19 cellular contexts compared by ENCODE assay signal in the genomic region with DNA sequence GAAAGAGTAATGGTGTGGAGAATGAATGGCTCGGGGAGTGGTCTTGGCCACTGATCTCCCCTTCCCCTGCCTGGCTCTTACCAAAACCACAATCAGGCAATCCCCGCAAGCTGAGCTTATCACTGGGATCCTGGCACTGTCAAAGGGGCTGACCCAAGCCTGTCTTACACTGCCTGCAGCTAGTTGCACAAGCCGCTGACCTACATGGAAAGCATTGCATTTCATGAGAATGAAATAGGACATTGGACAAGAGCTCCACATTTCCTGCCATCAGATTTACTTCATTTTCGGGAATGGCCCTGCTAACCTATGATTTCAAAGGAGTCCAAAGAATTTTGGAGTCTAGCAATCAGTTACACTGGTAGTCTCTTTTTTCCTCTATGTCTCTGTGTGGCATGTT.
DNase-seq lines count a peak whose midpoint lies in the region; ATAC-seq and TF ChIP-seq lines count a peak whose summit lies in the region.
"Had no signal": no experiment of that assay in that cellular context is flagged by ENCODE, and none has a peak within 500 bp of the region (broad histone marks: within the 10 kb centered on the region; RNA-seq: fewer than 3 reads in every experiment).

No MANE protein-coding gene starts in this region.

- H3K27me3 ChIP-seq in thyroid gland = no peaks in the 10 kb centered on the region

- 81 to 84% methylated on average over 4 of the region's 4 CpGs for WGBS in thyroid gland, 2 donors

- ATAC-seq in left cardiac atrium = peak in 1 of 2 donors; percentile 87
- ATAC-seq in mucosa of descending colon = peak; percentile 22
- ATAC-seq in HG03460 (IDR thresholded peaks at IDR 0.05; ENCODE audit: unreplicated experiment) = no peak

- TF ChIP-seq POLR2A in thyroid gland (IDR thresholded peaks at IDR 0.05) = no peak

- no peak overlapping the region for H3K27ac ChIP-seq in thyroid gland
- H3K27ac ChIP-seq: RWPE1 had no signal

- TF ChIP-seq CTCF in mucosa of descending colon (IDR thresholded peaks at IDR 0.05) (no peak), thyroid gland (IDR thresholded peaks at IDR 0.05) (no peak)

- DNase-seq in OCI-M1 (lab: John Stamatoyannopoulos, UW) = peak; percentile 26
- DNase-seq in left cardiac atrium = peak; percentile 39
- no peak for DNase-seq in mucosa of descending colon
- peak; percentile 5 to 20 for DNase-seq in thyroid gland
- DNase-seq in EL = no peak
- DNase-seq in activated effector memory CD4-positive, alpha-beta T cell treated with anti-CD3 and anti-CD28 coated beads, Interleukin-2, amount 50 U/mL, for 16 hours = no peak
- DNase-seq: BE2C; Calu3; CD4-positive, alpha-beta memory T cell; DMS53; Kasumi-1; NCI-H1417; NCI-H2029; NCI-H2171; NCI-H774; PC-3 had no signal

- H3K4me3 ChIP-seq in mucosa of descending colon (no peak overlapping the region), thyroid gland (replicated peaks in 1 of 3) (no peak overlapping the region)
- H3K4me3 ChIP-seq: HAP-1 had no signal

- H3K36me3 ChIP-seq in mucosa of descending colon (ENCODE audit: low read depth) (no peaks in the 10 kb centered on the region), thyroid gland (no peaks in the 10 kb centered on the region)
- H3K36me3 ChIP-seq: BE2C, HAP-1 had no signal

- H3K9me3 ChIP-seq in mucosa of descending colon (no peaks in the 10 kb centered on the region), thyroid gland (no peaks in the 10 kb centered on the region)
- H3K9me3 ChIP-seq: BE2C, HAP-1 had no signal

- H3K4me1 ChIP-seq in mucosa of descending colon (ENCODE audit: low read depth) (no peaks in the 10 kb centered on the region), thyroid gland (no peaks in the 10 kb centered on the region)
- H3K4me1 ChIP-seq: BE2C, HAP-1 had no signal

- intact Hi-C loops in left cardiac atrium (cut with DNase I) = no loop called here
- intact Hi-C loops in mucosa of descending colon (cut with DNase I, micrococcal nuclease) = no loop called here
- intact Hi-C loops in thyroid gland (cut with DNase I) = no loop called here

Comparison
In these comparisons a context has a peak if more than half of its experiments do, and no peak if none do; other contexts are left out.
1. DNase-seq: peak in OCI-M1 (single experiment), left cardiac atrium (single experiment) and thyroid gland (2 of 2); none in mucosa of descending colon (0 of 3), EL (single experiment) and activated effector memory CD4-positive, alpha-beta T cell treated with anti-CD3 and anti-CD28 coated beads, Interleukin-2, amount 50 U/mL, for 16 hours (single experiment).